Comparison of ENCODE assay signal across 21 cellular contexts in the genomic region with DNA sequence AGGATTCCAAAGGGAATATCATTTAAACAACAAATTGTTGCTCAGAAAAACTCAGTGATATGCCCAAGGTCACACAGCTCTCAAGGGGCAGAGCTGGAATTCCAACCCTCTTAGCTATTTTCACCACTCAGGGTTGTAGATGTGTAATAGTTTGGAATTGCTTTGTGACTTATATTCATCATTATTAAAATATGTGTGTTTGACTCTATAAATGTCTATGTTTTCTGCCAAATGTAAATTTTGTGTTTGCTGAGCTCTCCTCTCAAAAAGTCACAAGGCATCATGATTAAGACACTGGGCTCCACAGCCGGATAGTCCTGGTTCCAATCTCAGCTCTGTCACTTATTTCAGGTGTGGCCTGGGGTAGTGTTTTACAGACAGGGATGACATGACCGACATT.
DNase-seq lines count a peak whose midpoint lies in the region; ATAC-seq and TF ChIP-seq lines count a peak whose summit lies in the region.
"Had no signal": no experiment of that assay in that cellular context is flagged by ENCODE, and none has a peak within 500 bp of the region (broad histone marks: within the 10 kb centered on the region; RNA-seq: fewer than 3 reads in every experiment).

No MANE protein-coding gene starts in this region.

- peak; percentile 86 for ATAC-seq in IMR-90 (ENCODE audit: low read depth)
- ATAC-seq in GM19467 (IDR thresholded peaks at IDR 0.05; ENCODE audit: unreplicated experiment): no peak
- ATAC-seq in body of pancreas: no peak
- ATAC-seq: left cardiac atrium, natural killer cell, upper lobe of right lung had no signal

- TF ChIP-seq RAD21 in IMR-90 (IDR thresholded peaks at IDR 0.05; ENCODE audit: low read length): no peak

- intact Hi-C loops in IMR-90 (cut with micrococcal nuclease) (no loop called here), body of pancreas (cut with DNase I) (no loop called here), adrenal gland (cut with DNase I) (no loop called here)

- in situ Hi-C loops in IMR-90 (cut with MboI; ENCODE audit: low sequenced_read_pairs): no loop called here

- H2BK12ac ChIP-seq in mesenchymal stem cell (ENCODE audit: low read length in 2 of 2): no peak overlapping the region

- H3K9me1 ChIP-seq in IMR-90 (ENCODE audit: insufficient read depth, low read length): peaks cover 9% of the 10 kb centered on the region; the same call in 1 of the 2 replicates

- DNase-seq in AG08396 (ENCODE audit: low spot score) (peak; percentile 30), IMR-90 (peak; percentile 67), choroid plexus epithelial cell (ENCODE audit: low read depth) (peak; percentile 46), mesenchymal stem cell (no peak), body of pancreas (no peak), adrenal gland (no peak)
- DNase-seq in stimulated activated CD4-positive, alpha-beta T cell treated with anti-CD3 and anti-CD28 coated beads, Interleukin-4, amount 100 ng/mL, for 4 hours: no peak
- DNase-seq: activated CD4-positive, alpha-beta T cell treated with anti-CD3 and anti-CD28 coated beads, Interleukin-2, amount 50 U/mL, for 1 hour; activated CD8-positive, alpha-beta memory T cell treated with anti-CD3 and anti-CD28 coated beads, Interleukin-2, amount 50 U/mL, for 4 hours; anterior cingulate cortex; CD8-positive, alpha-beta memory T cell; colonic mucosa; DMS79; left cardiac atrium; mesendoderm; natural killer cell; NCI-H526; stimulated activated CD4-positive, alpha-beta T cell treated with anti-CD3 and anti-CD28 coated beads, Interleukin-2, amount 100 ng/mL, for 24 hours; stomach; upper lobe of right lung had no signal

- peak overlapping the region; percentile 90 for H4K91ac ChIP-seq in IMR-90 (ENCODE audit: insufficient read depth, low read depth, low read length)
- no peak overlapping the region for H4K91ac ChIP-seq in mesenchymal stem cell (ENCODE audit: low read length)

- H3K9me3 ChIP-seq in IMR-90 (ENCODE audit: control insufficient read depth, insufficient read depth, low read length): no peaks in the 10 kb centered on the region
- H3K9me3 ChIP-seq in mesenchymal stem cell (ENCODE audit: control insufficient read depth, low read length): no peaks in the 10 kb centered on the region
- H3K9me3 ChIP-seq in body of pancreas: no peaks in the 10 kb centered on the region
- no peaks in the 10 kb centered on the region for H3K9me3 ChIP-seq in adrenal gland (replicated peaks in 1 of 3)
- H3K9me3 ChIP-seq: colonic mucosa, stomach, upper lobe of right lung had no signal

- H4K20me1 ChIP-seq in IMR-90 (ENCODE audit: insufficient read depth, low read length): no peaks in the 10 kb centered on the region

- H2AFZ ChIP-seq in IMR-90 (replicated peaks; ENCODE audit: low read length, poor library complexity): no peak overlapping the region
- H2AFZ ChIP-seq in mesenchymal stem cell (ENCODE audit: low read depth, low read length): no peak overlapping the region

- H3K36me3 ChIP-seq in IMR-90 (ENCODE audit: control insufficient read depth, insufficient read depth, low read length) (no peaks in the 10 kb centered on the region), mesenchymal stem cell (ENCODE audit: control insufficient read depth in 1 of 2, insufficient read depth in 2 of 2, low read depth in 1 of 2, low read length in 2 of 2) (no peaks in the 10 kb centered on the region), body of pancreas (replicated peaks in 1 of 2; ENCODE audit: insufficient read depth in 1 of 2, low read depth in 2 of 2) (no peaks in the 10 kb centered on the region), adrenal gland (replicated peaks in 1 of 2) (no peaks in the 10 kb centered on the region)
- H3K36me3 ChIP-seq: colonic mucosa, stomach, upper lobe of right lung had no signal

- H3K23ac ChIP-seq in IMR-90 (ENCODE audit: low read depth, low read length) (peak overlapping the region; percentile 86), mesenchymal stem cell (ENCODE audit: low read length in 2 of 2) (no peak overlapping the region)

- dilution Hi-C loops in IMR-90 (cut with HindIII; ENCODE audit: low sequenced_read_pairs, unreplicated experiment): no loop called here

- H3K27me3 ChIP-seq in IMR-90 (ENCODE audit: control insufficient read depth, insufficient read depth, low read length) (no peaks in the 10 kb centered on the region), mesenchymal stem cell (ENCODE audit: control insufficient read depth in 1 of 2, insufficient read depth in 1 of 2, low read length in 2 of 2) (no peaks in the 10 kb centered on the region), body of pancreas (no peaks in the 10 kb centered on the region), adrenal gland (no peaks in the 10 kb centered on the region)
- H3K27me3 ChIP-seq: colonic mucosa, stomach, upper lobe of right lung had no signal

- H2BK20ac ChIP-seq in IMR-90 (ENCODE audit: low read depth, low read length): peak overlapping the region; percentile 87

- H3K4me3 ChIP-seq in IMR-90 (ENCODE audit: insufficient read depth, low read depth, low read length): no peak overlapping the region
- no peak overlapping the region for H3K4me3 ChIP-seq in choroid plexus epithelial cell (ENCODE audit: low read depth, low read length)
- no peak overlapping the region for H3K4me3 ChIP-seq in mesenchymal stem cell (ENCODE audit: insufficient read depth in 1 of 2, low read depth in 1 of 2, low read length in 2 of 2)
- no peak overlapping the region for H3K4me3 ChIP-seq in body of pancreas
- H3K4me3 ChIP-seq in adrenal gland: no peak overlapping the region
- H3K4me3 ChIP-seq: colonic mucosa, stomach, upper lobe of right lung had no signal

- TF ChIP-seq CTCF in IMR-90 (conservative IDR thresholded peaks at IDR 0.05; ENCODE audit: low read depth, low read length) (no peak), choroid plexus epithelial cell (conservative IDR thresholded peaks at IDR 0.05; ENCODE audit: low read depth, low read length) (no peak), body of pancreas (IDR thresholded peaks at IDR 0.05) (no peak), adrenal gland (IDR thresholded peaks at IDR 0.05) (no peak)

- POLR2A ChIA-PET in IMR-90 (lab: Charles Lee; ENCODE audit: unreplicated experiment): interaction anchor here (0.8 kb wide), 1 partner anchor 17 kb away, joined by 3 read pairs; no protein-coding TSS in a partner anchor

- peak overlapping the region; percentile 96 for H2BK5ac ChIP-seq in IMR-90 (ENCODE audit: low read depth, low read length, poor library complexity, severe bottlenecking)
- no peak overlapping the region for H2BK5ac ChIP-seq in mesenchymal stem cell (ENCODE audit: low read depth, low read length, poor library complexity, severe bottlenecking)

- H3K9ac ChIP-seq in IMR-90 (ENCODE audit: low read depth, low read length): no peak overlapping the region
- H3K9ac ChIP-seq in mesenchymal stem cell (ENCODE audit: low read length): no peak overlapping the region

- H4K5ac ChIP-seq in IMR-90 (ENCODE audit: low read depth, low read length): peak overlapping the region; percentile 90; the same call in 1 of the 2 replicates

- H4K8ac ChIP-seq in IMR-90 (ENCODE audit: low read depth in 2 of 2, low read length in 2 of 2) (peak overlapping the region; percentile 64 to 90; a peak in 3 of 4 replicates), mesenchymal stem cell (ENCODE audit: low read length) (no peak overlapping the region)

- CTCF ChIA-PET in IMR-90 (lab: Yijun Ruan, JAX): interaction anchor here (0.9 kb wide), 1 partner anchor 19 kb away, joined by 4 read pairs; no protein-coding TSS in a partner anchor

- H2AK5ac ChIP-seq in IMR-90 (ENCODE audit: low read depth, low read length) (peak overlapping the region; percentile 74; the same call in 1 of the 2 replicates), mesenchymal stem cell (ENCODE audit: low read length, severe bottlenecking) (no peak overlapping the region)

- H3K18ac ChIP-seq in IMR-90 (ENCODE audit: low read depth, low read length) (peak overlapping the region; percentile 91; the same call in 1 of the 2 replicates), mesenchymal stem cell (ENCODE audit: low read depth in 1 of 2, low read length in 2 of 2) (no peak overlapping the region)

- H3K56ac ChIP-seq in IMR-90 (ENCODE audit: extremely low read depth, insufficient read depth, low read length): peak overlapping the region; percentile 50; the same call in 1 of the 2 replicates

- H3K4ac ChIP-seq in IMR-90 (ENCODE audit: low read depth, low read length): peak overlapping the region; percentile 99
- no peak overlapping the region for H3K4ac ChIP-seq in mesenchymal stem cell (ENCODE audit: low read depth in 1 of 2, low read length in 2 of 2)

- TF ChIP-seq POLR2A in IMR-90 (IDR thresholded peaks at IDR 0.05; ENCODE audit: low read depth, low read length): no peak
- no peak for TF ChIP-seq POLR2A in body of pancreas (IDR thresholded peaks at IDR 0.05)
- TF ChIP-seq POLR2A in adrenal gland (IDR thresholded peaks at IDR 0.05): no peak

- H3K27ac ChIP-seq in IMR-90 (ENCODE audit: insufficient read depth, low read length) (peak overlapping the region; percentile 60; the same call in 1 of the 2 replicates), mesenchymal stem cell (ENCODE audit: low read length, poor library complexity, severe bottlenecking) (peak overlapping the region; percentile 72), body of pancreas (no peak overlapping the region), adrenal gland (no peak overlapping the region)
- H3K27ac ChIP-seq: colonic mucosa, stomach, upper lobe of right lung had no signal

- WGBS in IMR-90 (ENCODE audit: extremely low coverage in 2 of 2, insufficient read length in 1 of 2), 2 experiments: no CpG with 5 or more reads among the region's 2 CpGs
- WGBS in mesenchymal stem cell: 64% methylated on average over 2 of the region's 2 CpGs
- WGBS in body of pancreas, 2 donors: 49 to 75% methylated on average over 2 of the region's 2 CpGs
- 61 to 100% (median 89%) methylated on average over 2 of the region's 2 CpGs for WGBS in adrenal gland, 4 donors

- peak overlapping the region; percentile 81 for H3K14ac ChIP-seq in IMR-90 (replicated peaks; ENCODE audit: low read depth, low read length)
- no peak overlapping the region for H3K14ac ChIP-seq in mesenchymal stem cell (ENCODE audit: low read length in 2 of 2)

- H3K79me1 ChIP-seq in IMR-90 (ENCODE audit: low read depth in 1 of 2, low read length in 2 of 2) (no peaks in the 10 kb centered on the region), mesenchymal stem cell (replicated peaks; ENCODE audit: low read length, poor library complexity, severe bottlenecking) (no peaks in the 10 kb centered on the region)

- H3K4me1 ChIP-seq in IMR-90 (ENCODE audit: control insufficient read depth, insufficient read depth, low read length) (peaks cover 14% of the 10 kb centered on the region), mesenchymal stem cell (ENCODE audit: control insufficient read depth, insufficient read depth, low read depth, low read length) (peaks cover 4% of the 10 kb centered on the region), body of pancreas (no peaks in the 10 kb centered on the region), adrenal gland (replicated peaks in 1 of 2) (no peaks in the 10 kb centered on the region)
- H3K4me1 ChIP-seq: colonic mucosa, upper lobe of right lung had no signal

- H2BK120ac ChIP-seq in IMR-90 (ENCODE audit: low read depth, low read length) (peak overlapping the region; percentile 98), mesenchymal stem cell (ENCODE audit: low read depth, low read length) (no peak overlapping the region)

- peak overlapping the region; percentile 1; the same call in 1 of the 2 replicates for H3K4me2 ChIP-seq in IMR-90 (ENCODE audit: low read depth, low read length)
- H3K4me2 ChIP-seq in mesenchymal stem cell (ENCODE audit: low read length, poor library complexity, severe bottlenecking): no peak overlapping the region

- BruUV-seq in IMR-90 (replicated peaks; lab: Mats Ljungman, UMichigan): no TSS peak

- H2AK9ac ChIP-seq in IMR-90 (replicated peaks; ENCODE audit: low read depth, low read length, poor library complexity): no peak overlapping the region

- H2BK15ac ChIP-seq in IMR-90 (ENCODE audit: low read depth, low read length): peak overlapping the region; percentile 26; the same call in 2 of the 3 replicates
- H2BK15ac ChIP-seq in mesenchymal stem cell (ENCODE audit: low read depth, poor library complexity, severe bottlenecking): no peak overlapping the region

Comparison
In these comparisons a context has a peak if more than half of its experiments do, and no peak if none do; other contexts are left out.
1. DNase-seq: peak in AG08396 (single experiment), IMR-90 (single experiment) and choroid plexus epithelial cell (single experiment); none in mesenchymal stem cell (single experiment), body of pancreas (0 of 4), adrenal gland (0 of 7) and stimulated activated CD4-positive, alpha-beta T cell treated with anti-CD3 and anti-CD28 coated beads, Interleukin-4, amount 100 ng/mL, for 4 hours (0 of 2).
2. H3K27ac ChIP-seq: peak in IMR-90 (single experiment) and mesenchymal stem cell (single experiment); none in body of pancreas (0 of 4) and adrenal gland (0 of 5).